ENCODE assay signal across 8 cellular contexts in genomic region chr3:197711973-197712707, GRCh38. TPM values are rescaled to one million over a fixed set of nuclear protein-coding genes. Genes with fewer than 3 reads are reported as not detected.
DNase-seq lines count a peak whose midpoint lies in the region; ATAC-seq and TF ChIP-seq lines count a peak whose summit lies in the region.

No MANE protein-coding gene starts in this region.

- H3K9me3 ChIP-seq in BLaER1 = no peaks in the 10 kb centered on the region; the same call in 1 of the 2 replicates
- no peaks in the 10 kb centered on the region for H3K9me3 ChIP-seq in parathyroid adenoma (ENCODE audit: control insufficient read depth, low read length)
- H3K9me3 ChIP-seq in thyroid gland = no peaks in the 10 kb centered on the region

- H3K4me2 ChIP-seq in BLaER1 (peak overlapping the region; percentile 66), parathyroid adenoma (ENCODE audit: low read length) (peak overlapping the region; percentile 61)

- 0 out of 2 replicates have a peak, but pooled peaks cover 6% of the 10 kb centered on the region for H4K20me1 ChIP-seq in BLaER1

- H3K9ac ChIP-seq in BLaER1 (peak overlapping the region; percentile 20; the same call in 1 of the 2 replicates), parathyroid adenoma (no peak overlapping the region)

- peak in 1 of 2 donors; percentile 58 for TF ChIP-seq POLR2A in thyroid gland (IDR thresholded peaks at IDR 0.05)

- 23 to 49% methylated on average over 9 of the region's 9 CpGs for WGBS in thyroid gland, 2 donors

- TF ChIP-seq CTCF in parathyroid adenoma (IDR thresholded peaks at IDR 0.05) (no peak), thyroid gland (IDR thresholded peaks at IDR 0.05) (no peak)

- H3K4me3 ChIP-seq in BLaER1 (peak overlapping the region; percentile 41; the same call in 1 of the 2 replicates), parathyroid adenoma (ENCODE audit: low read depth, low read length) (peak overlapping the region; percentile 36), thyroid gland (replicated peaks in 1 of 3) (peak overlapping the region in 1 of 3 donors; percentile 8)

- H3K27ac ChIP-seq in BLaER1 (0 out of 2 replicates have a peak overlapping the region, but pooled peaks have one; percentile 60), parathyroid adenoma (peak overlapping the region; percentile 92), thyroid gland (peak overlapping the region; percentile 71 to 92 (median 92))

- H3K36me3 ChIP-seq in BLaER1 (peaks cover 25% of the 10 kb centered on the region), parathyroid adenoma (ENCODE audit: control insufficient read depth, insufficient read depth, low read length) (no peaks in the 10 kb centered on the region), thyroid gland (no peaks in the 10 kb centered on the region)

- intact Hi-C loops in Right ventricle myocardium superior (cut with DNase I) (no loop called here), thyroid gland (cut with DNase I) (no loop called here)

- no peaks in the 10 kb centered on the region for H3K27me3 ChIP-seq in BLaER1
- no peaks in the 10 kb centered on the region for H3K27me3 ChIP-seq in parathyroid adenoma (ENCODE audit: control insufficient read depth, insufficient read depth, low read length)
- H3K27me3 ChIP-seq in thyroid gland = no peaks in the 10 kb centered on the region

- H3K79me2 ChIP-seq in parathyroid adenoma = peaks cover 5% of the 10 kb centered on the region

- H3K4me1 ChIP-seq in BLaER1 (peaks cover 45% of the 10 kb centered on the region), parathyroid adenoma (peaks cover 19% of the 10 kb centered on the region), thyroid gland (peaks cover 13 to 31% of the 10 kb centered on the region in 2 donors)

- ATAC-seq in GM19467 (IDR thresholded peaks at IDR 0.05; ENCODE audit: unreplicated experiment) (peak; percentile 85), Right ventricle myocardium superior (ENCODE audit: poor library complexity) (peak; percentile 95)

- peak overlapping the region; percentile 86 for H2AFZ ChIP-seq in parathyroid adenoma

- DNase-seq in HK-2 (ENCODE audit: unreplicated experiment) = peak; percentile 84
- peak; percentile 19 for DNase-seq in SKM-1 (lab: John Stamatoyannopoulos, UW; ENCODE audit: unreplicated experiment)
- DNase-seq in activated naive CD8-positive, alpha-beta T cell treated with anti-CD3 and anti-CD28 coated beads, Interleukin-2, amount 50 U/mL, for 16 hours (ENCODE audit: low read depth, low spot score) = peak; percentile 74
- peak; percentile 86 for DNase-seq in Right ventricle myocardium superior
- DNase-seq in thyroid gland = peak; percentile 73 to 82

RNA-seq across cellular contexts. Expression of gene RUBCN, which starts 24.6 kb away (rescaled TPM):
- total RNA-seq in Right ventricle myocardium superior (15.1 TPM), thyroid gland (10 to 100 TPM; 36.8 to 56.7 (median 46.4) TPM)

RNA-seq across cellular contexts. Expression of gene FYTTD1, which starts 37.5 kb away (rescaled TPM):
- 66.9 TPM for total RNA-seq in Right ventricle myocardium superior
- total RNA-seq in thyroid gland = 10 to 100 TPM; 34.2 to 46.2 (median 40.3) TPM

Comparison
In these comparisons a context has a peak if more than half of its experiments do, and no peak if none do; other contexts are left out.
1. DNase-seq: peak in every context shown above with its lines; median percentile 86 in Right ventricle myocardium superior; 84 in HK-2; 78 in thyroid gland; 74 in activated naive CD8-positive, alpha-beta T cell treated with anti-CD3 and anti-CD28 coated beads, Interleukin-2, amount 50 U/mL, for 16 hours; 19 in SKM-1.